Comparison of ENCODE assay signal across 1 cellular context in the genomic region with DNA sequence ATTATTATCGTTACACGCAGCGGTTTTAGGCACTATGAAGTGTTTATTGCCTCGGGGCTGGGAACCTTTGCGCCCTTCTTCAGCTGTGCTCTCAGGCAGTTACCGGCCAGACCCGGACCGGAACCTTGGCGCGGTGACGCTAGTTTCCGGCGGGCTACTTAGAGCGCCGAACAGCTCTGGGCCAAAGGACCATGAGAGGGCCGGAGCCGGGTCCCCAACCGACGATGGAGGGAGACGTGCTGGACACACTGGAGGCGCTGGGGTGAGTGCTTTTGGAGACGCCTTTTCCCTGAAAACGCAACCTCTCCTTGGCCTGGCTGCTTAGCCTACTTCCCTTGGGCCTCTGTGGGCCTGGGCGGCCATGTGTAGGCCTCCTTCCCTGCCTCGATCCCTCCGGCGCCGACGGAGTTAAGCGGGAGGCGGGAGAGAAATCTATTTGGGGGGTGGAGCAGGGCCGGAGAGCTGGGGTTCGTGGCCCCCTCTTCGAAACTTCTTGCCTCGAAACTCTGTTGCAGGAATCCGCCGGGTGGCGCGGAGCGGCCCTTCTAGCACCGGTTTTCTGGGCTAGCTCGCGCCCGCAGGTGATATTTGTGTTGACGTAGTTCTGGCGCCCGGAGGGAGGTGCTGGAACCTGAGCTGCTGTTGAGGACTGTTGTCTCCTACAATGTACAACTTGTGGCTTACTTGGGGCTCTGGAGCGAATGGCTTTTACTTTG.
A peak's percentile ranks its signal among the peaks of the same experiment; 100 is the strongest.
TF ChIP-seq lines count a peak whose summit lies in the region.

FAM98B (plus strand) TSS at position 157 of the 716 bp plus-strand sequence; CDS start at position 192, 35 bp downstream.

TF ChIP-seq in GM12878, 131 proteins besides CTCF, POLR2A, EP300 and RAD21 (continued from another document and continues in another):
- TF ChIP-seq CUX1 (IDR thresholded peaks at IDR 0.05; ENCODE audit: insufficient replicate concordance, low read depth, low read length) (no peak), HDGF (IDR thresholded peaks at IDR 0.05) (no peak), CBX3 (IDR thresholded peaks at IDR 0.05; ENCODE audit: borderline replicate concordance, low read depth) (no peak), ZBED1 (IDR thresholded peaks at IDR 0.05; ENCODE audit: borderline replicate concordance) (peak; percentile 57; the same call in 1 of the 2 replicates), NFIC (IDR thresholded peaks at IDR 0.05; ENCODE audit: low read depth, low read length) (peak; percentile 43; the same call in 1 of the 2 replicates), ZBTB40 (IDR thresholded peaks at IDR 0.05; ENCODE audit: borderline replicate concordance) (peak; percentile 97), NFXL1 (IDR thresholded peaks at IDR 0.05; ENCODE audit: borderline replicate concordance) (no peak), KLF5 (IDR thresholded peaks at IDR 0.05; ENCODE audit: partially characterized antibody) (peak; percentile 87), ZZZ3 (IDR thresholded peaks at IDR 0.05; ENCODE audit: control insufficient read depth, insufficient read length, low read depth) (peak; percentile 67), MXI1 (IDR thresholded peaks at IDR 0.05; ENCODE audit: low read depth, low read length) (peak; percentile 90), FOS (IDR thresholded peaks at IDR 0.05; ENCODE audit: borderline replicate concordance, extremely low read depth, insufficient read length) (no peak), PRDM15 (CRISPR knock-in tag; IDR thresholded peaks at IDR 0.05) (no peak), SMAD1 (IDR thresholded peaks at IDR 0.05; ENCODE audit: low read depth, partially characterized antibody) (no peak), MEF2B (IDR thresholded peaks at IDR 0.05; ENCODE audit: partially characterized antibody, poor library complexity, severe bottlenecking) (peak; percentile 43), NBN (IDR thresholded peaks at IDR 0.05) (peak; percentile 81), CEBPB (IDR thresholded peaks at IDR 0.05; ENCODE audit: borderline replicate concordance in 1 of 2, low read depth in 2 of 2, low read length in 2 of 2) (no peak), FOXK2 (IDR thresholded peaks at IDR 0.05) (no peak), BRCA1 (IDR thresholded peaks at IDR 0.05; ENCODE audit: low read depth, low read length) (no peak), HCFC1 (IDR thresholded peaks at IDR 0.05; ENCODE audit: low read length) (peak; percentile 82)
- TF ChIP-seq, protein P1, sequence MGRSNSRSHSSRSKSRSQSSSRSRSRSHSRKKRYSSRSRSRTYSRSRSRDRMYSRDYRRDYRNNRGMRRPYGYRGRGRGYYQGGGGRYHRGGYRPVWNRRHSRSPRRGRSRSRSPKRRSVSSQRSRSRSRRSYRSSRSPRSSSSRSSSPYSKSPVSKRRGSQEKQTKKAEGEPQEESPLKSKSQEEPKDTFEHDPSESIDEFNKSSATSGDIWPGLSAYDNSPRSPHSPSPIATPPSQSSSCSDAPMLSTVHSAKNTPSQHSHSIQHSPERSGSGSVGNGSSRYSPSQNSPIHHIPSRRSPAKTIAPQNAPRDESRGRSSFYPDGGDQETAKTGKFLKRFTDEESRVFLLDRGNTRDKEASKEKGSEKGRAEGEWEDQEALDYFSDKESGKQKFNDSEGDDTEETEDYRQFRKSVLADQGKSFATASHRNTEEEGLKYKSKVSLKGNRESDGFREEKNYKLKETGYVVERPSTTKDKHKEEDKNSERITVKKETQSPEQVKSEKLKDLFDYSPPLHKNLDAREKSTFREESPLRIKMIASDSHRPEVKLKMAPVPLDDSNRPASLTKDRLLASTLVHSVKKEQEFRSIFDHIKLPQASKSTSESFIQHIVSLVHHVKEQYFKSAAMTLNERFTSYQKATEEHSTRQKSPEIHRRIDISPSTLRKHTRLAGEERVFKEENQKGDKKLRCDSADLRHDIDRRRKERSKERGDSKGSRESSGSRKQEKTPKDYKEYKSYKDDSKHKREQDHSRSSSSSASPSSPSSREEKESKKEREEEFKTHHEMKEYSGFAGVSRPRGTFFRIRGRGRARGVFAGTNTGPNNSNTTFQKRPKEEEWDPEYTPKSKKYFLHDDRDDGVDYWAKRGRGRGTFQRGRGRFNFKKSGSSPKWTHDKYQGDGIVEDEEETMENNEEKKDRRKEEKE (IDR thresholded peaks at IDR 0.05), result no peak
- TF ChIP-seq, protein P2, sequence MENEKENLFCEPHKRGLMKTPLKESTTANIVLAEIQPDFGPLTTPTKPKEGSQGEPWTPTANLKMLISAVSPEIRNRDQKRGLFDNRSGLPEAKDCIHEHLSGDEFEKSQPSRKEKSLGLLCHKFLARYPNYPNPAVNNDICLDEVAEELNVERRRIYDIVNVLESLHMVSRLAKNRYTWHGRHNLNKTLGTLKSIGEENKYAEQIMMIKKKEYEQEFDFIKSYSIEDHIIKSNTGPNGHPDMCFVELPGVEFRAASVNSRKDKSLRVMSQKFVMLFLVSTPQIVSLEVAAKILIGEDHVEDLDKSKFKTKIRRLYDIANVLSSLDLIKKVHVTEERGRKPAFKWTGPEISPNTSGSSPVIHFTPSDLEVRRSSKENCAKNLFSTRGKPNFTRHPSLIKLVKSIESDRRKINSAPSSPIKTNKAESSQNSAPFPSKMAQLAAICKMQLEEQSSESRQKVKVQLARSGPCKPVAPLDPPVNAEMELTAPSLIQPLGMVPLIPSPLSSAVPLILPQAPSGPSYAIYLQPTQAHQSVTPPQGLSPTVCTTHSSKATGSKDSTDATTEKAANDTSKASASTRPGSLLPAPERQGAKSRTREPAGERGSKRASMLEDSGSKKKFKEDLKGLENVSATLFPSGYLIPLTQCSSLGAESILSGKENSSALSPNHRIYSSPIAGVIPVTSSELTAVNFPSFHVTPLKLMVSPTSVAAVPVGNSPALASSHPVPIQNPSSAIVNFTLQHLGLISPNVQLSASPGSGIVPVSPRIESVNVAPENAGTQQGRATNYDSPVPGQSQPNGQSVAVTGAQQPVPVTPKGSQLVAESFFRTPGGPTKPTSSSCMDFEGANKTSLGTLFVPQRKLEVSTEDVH (IDR thresholded peaks at IDR 0.05; ENCODE audit: low read depth, partially characterized antibody), result peak; percentile 51
- TF ChIP-seq, protein P3, sequence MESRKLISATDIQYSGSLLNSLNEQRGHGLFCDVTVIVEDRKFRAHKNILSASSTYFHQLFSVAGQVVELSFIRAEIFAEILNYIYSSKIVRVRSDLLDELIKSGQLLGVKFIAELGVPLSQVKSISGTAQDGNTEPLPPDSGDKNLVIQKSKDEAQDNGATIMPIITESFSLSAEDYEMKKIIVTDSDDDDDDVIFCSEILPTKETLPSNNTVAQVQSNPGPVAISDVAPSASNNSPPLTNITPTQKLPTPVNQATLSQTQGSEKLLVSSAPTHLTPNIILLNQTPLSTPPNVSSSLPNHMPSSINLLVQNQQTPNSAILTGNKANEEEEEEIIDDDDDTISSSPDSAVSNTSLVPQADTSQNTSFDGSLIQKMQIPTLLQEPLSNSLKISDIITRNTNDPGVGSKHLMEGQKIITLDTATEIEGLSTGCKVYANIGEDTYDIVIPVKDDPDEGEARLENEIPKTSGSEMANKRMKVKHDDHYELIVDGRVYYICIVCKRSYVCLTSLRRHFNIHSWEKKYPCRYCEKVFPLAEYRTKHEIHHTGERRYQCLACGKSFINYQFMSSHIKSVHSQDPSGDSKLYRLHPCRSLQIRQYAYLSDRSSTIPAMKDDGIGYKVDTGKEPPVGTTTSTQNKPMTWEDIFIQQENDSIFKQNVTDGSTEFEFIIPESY (IDR thresholded peaks at IDR 0.05), result no peak
- TF ChIP-seq, protein P4, sequence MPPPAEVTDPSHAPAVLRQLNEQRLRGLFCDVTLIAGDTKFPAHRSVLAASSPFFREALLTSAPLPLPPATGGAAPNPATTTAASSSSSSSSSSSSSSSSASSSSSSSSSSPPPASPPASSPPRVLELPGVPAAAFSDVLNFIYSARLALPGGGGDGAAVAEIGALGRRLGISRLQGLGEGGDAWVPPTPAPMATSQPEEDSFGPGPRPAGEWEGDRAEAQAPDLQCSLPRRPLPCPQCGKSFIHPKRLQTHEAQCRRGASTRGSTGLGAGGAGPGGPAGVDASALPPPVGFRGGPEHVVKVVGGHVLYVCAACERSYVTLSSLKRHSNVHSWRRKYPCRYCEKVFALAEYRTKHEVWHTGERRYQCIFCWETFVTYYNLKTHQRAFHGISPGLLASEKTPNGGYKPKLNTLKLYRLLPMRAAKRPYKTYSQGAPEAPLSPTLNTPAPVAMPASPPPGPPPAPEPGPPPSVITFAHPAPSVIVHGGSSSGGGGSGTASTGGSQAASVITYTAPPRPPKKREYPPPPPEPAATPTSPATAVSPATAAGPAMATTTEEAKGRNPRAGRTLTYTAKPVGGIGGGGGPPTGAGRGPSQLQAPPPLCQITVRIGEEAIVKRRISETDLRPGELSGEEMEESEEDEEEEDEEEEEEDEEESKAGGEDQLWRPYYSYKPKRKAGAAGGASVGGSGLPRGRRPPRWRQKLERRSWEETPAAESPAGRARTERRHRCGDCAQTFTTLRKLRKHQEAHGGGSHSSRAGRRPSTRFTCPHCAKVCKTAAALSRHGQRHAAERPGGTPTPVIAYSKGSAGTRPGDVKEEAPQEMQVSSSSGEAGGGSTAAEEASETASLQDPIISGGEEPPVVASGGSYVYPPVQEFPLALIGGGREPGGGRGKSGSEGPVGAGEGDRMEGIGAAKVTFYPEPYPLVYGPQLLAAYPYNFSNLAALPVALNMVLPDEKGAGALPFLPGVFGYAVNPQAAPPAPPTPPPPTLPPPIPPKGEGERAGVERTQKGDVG (CRISPR knock-in tag; IDR thresholded peaks at IDR 0.05), result no peak
